ENCODE assay signal across 8 cellular contexts in genomic region chr2:227482638-227483340, GRCh38. TPM values are rescaled to one million over a fixed set of nuclear protein-coding genes. Genes with fewer than 3 reads are reported as not detected.
A peak's percentile ranks its signal among the peaks of the same experiment; 100 is the strongest.
DNase-seq lines count a peak whose midpoint lies in the region; ATAC-seq lines count a peak whose summit lies in the region.

No MANE protein-coding gene starts in this region.

- in situ Hi-C loops in G401 (cut with HindIII; ENCODE audit: low sequenced_read_pairs): no loop called here

- DNase-seq in G401 (ENCODE audit: low spot score) (peak; percentile 55), amniotic epithelial cell (ENCODE audit: low read depth) (peak; percentile 52), medulla oblongata (ENCODE audit: extremely low spot score) (no peak), UCSD-AML1 (lab: John Stamatoyannopoulos, UW; ENCODE audit: unreplicated experiment) (no peak), hippocampal formation (lab: John Stamatoyannopoulos, UW) (no peak)

- ATAC-seq in GM21360 (IDR thresholded peaks at IDR 0.05; ENCODE audit: unreplicated experiment) (peak; percentile 84), HG03520 (IDR thresholded peaks at IDR 0.05; ENCODE audit: unreplicated experiment) (peak; percentile 87), esophagus mucosa (no peak)

RNA-seq across cellular contexts. Expression of gene AGFG1, which starts 10.8 kb away (rescaled TPM):
- 37.8 and 54.9 TPM in 2 replicates for total RNA-seq in G401 (2014; rRNA removed; shearing (Covaris generic))
- total RNA-seq in esophagus mucosa: 62.4 TPM

Comparison
In these comparisons a context has a peak if more than half of its experiments do, and no peak if none do; other contexts are left out.
1. DNase-seq: peak in G401 (single experiment) and amniotic epithelial cell (single experiment); none in medulla oblongata (single experiment), UCSD-AML1 (single experiment) and hippocampal formation (0 of 2).